In the genomic region with DNA sequence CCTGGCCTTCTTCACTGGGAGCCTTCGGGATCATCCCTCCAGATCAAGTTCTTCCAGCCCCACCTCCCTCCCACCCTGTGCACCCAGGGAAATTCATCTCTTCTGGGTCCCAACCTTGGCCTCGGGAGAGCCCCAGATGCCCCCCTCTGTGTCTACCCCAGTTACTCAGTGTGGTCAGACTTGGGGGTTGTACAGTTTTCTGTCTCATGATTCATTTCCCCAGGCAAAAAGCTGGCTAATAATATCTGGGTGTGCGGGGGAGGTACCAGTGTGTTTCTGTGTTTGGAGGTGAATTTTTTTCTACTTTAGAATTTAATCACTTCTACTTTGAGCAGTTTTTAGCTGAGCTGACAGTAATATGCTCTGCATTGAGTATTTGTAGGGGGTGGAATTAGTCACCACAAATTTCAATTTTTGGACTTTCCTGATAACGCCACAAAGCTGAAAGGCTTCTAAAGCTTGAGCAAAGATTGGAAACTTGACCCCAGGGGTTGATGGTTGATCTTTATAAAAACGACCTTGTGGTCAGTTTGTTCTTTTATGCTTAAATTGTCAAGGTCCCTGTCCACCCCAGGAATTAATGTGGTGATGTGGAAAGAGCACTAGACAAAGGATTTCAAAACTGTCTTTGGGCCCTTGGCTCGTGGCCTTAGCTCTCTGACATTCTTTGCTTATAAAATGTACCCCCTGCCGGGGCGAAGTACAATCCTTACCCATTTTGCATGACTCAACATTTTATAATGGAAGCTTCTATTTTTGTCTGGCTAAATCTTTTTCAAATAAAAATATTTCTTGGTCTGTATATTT, we compare ENCODE assay signal across 8 cellular contexts.
DNase-seq lines count a peak whose midpoint lies in the region; ATAC-seq lines count a peak whose summit lies in the region.

No MANE protein-coding gene starts in this region.

- H3K27ac Mint-ChIP-seq in CD4-positive, CD25-positive, alpha-beta regulatory T cell, result peak overlapping the region; percentile 92 to 98 (median 93)
- peak overlapping the region; percentile 99 for H3K27ac Mint-ChIP-seq in activated CD4-positive, alpha-beta memory T cell treated with anti-CD3 and anti-CD28 coated beads for 36 hours

- no peaks in the 10 kb centered on the region for H3K27me3 ChIP-seq in CD4-positive, CD25-positive, alpha-beta regulatory T cell (ENCODE audit: control insufficient read depth, insufficient read depth, low read length)

- H3K27me3 Mint-ChIP-seq in CD4-positive, CD25-positive, alpha-beta regulatory T cell, result no peaks in the 10 kb centered on the region
- no peaks in the 10 kb centered on the region for H3K27me3 Mint-ChIP-seq in activated CD4-positive, alpha-beta memory T cell treated with anti-CD3 and anti-CD28 coated beads for 36 hours

- no peaks in the 10 kb centered on the region for H3K9me3 ChIP-seq in CD4-positive, CD25-positive, alpha-beta regulatory T cell (ENCODE audit: control insufficient read depth in 2 of 2, low read length in 2 of 2)

- peak overlapping the region; percentile 39 to 86 (median 80) for H3K4me3 Mint-ChIP-seq in CD4-positive, CD25-positive, alpha-beta regulatory T cell
- H3K4me3 Mint-ChIP-seq in activated CD4-positive, alpha-beta memory T cell treated with anti-CD3 and anti-CD28 coated beads for 36 hours, result peak overlapping the region; percentile 87

- no peaks in the 10 kb centered on the region for H3K36me3 ChIP-seq in CD4-positive, CD25-positive, alpha-beta regulatory T cell (ENCODE audit: control insufficient read depth, insufficient read depth, low read length)

- peaks cover under 1% of the 10 kb centered on the region for H3K36me3 Mint-ChIP-seq in CD4-positive, CD25-positive, alpha-beta regulatory T cell
- peaks cover 19% of the 10 kb centered on the region for H3K36me3 Mint-ChIP-seq in activated CD4-positive, alpha-beta memory T cell treated with anti-CD3 and anti-CD28 coated beads for 36 hours

- no peaks in the 10 kb centered on the region for H3K9me3 Mint-ChIP-seq in CD4-positive, CD25-positive, alpha-beta regulatory T cell
- no peaks in the 10 kb centered on the region for H3K9me3 Mint-ChIP-seq in activated CD4-positive, alpha-beta memory T cell treated with anti-CD3 and anti-CD28 coated beads for 36 hours

- peaks cover 51 to 70% (median 56%) of the 10 kb centered on the region in 4 donors for H3K4me1 Mint-ChIP-seq in CD4-positive, CD25-positive, alpha-beta regulatory T cell
- H3K4me1 Mint-ChIP-seq in activated CD4-positive, alpha-beta memory T cell treated with anti-CD3 and anti-CD28 coated beads for 36 hours (ENCODE audit: low read depth), result peaks cover 76% of the 10 kb centered on the region

- peak; percentile 49 to 53 for ATAC-seq in CD4-positive, CD25-positive, alpha-beta regulatory T cell (ENCODE audit: low read depth in 2 of 2)
- peak; percentile 47 for ATAC-seq in GM19468 (IDR thresholded peaks at IDR 0.05; ENCODE audit: extremely low read depth, unreplicated experiment)
- ATAC-seq in HG03457 (IDR thresholded peaks at IDR 0.05; ENCODE audit: unreplicated experiment), result peak; percentile 66

- peaks cover 45% of the 10 kb centered on the region for H3K4me1 ChIP-seq in CD4-positive, CD25-positive, alpha-beta regulatory T cell (ENCODE audit: control insufficient read depth, insufficient read depth, low read length, poor library complexity, severe bottlenecking)

- POLR2A ChIA-PET in activated CD4-positive, alpha-beta memory T cell treated with anti-CD3 and anti-CD28 coated beads for 36 hours (lab: Charles Lee), result interaction anchor here (0.5 to 6.0 kb wide), 32 partner anchors 12 to 483 kb away, joined by 3 to 62 read pairs (median 5); partner anchors contain the start of gene TAB2

- DNase-seq in CD4-positive, CD25-positive, alpha-beta regulatory T cell, result peak in 2 of 3 donors; percentile 18 to 78
- peak; percentile 85 for DNase-seq in activated CD4-positive, alpha-beta memory T cell treated with anti-CD3 and anti-CD28 coated beads for 36 hours
- DNase-seq in fibroblast of gingiva (ENCODE audit: low read depth) (peak; percentile 99), NCI-H187 treated with DMSO at 0.1 percent for 48 hours (lab: John Stamatoyannopoulos, UW) (no peak), NCI-H526 (lab: John Stamatoyannopoulos, UW) (no peak)
- DNase-seq in stimulated activated CD4-positive, alpha-beta T cell treated with anti-CD3 and anti-CD28 coated beads, Interleukin-1b, Interleukin-23, amount 100 ng/mL, for 48 hours, result peak; percentile 73

- H3K4me3 ChIP-seq in CD4-positive, CD25-positive, alpha-beta regulatory T cell (ENCODE audit: low read depth, low read length), result peak overlapping the region; percentile 45

- CTCF ChIA-PET in activated CD4-positive, alpha-beta memory T cell treated with anti-CD3 and anti-CD28 coated beads for 36 hours (lab: Charles Lee), result interaction anchor here (0.5 to 3.6 kb wide), 22 partner anchors 12 to 499 kb away, joined by 3 to 51 read pairs (median 4); partner anchors contain the start of gene ZC3H12D

- H3K27ac ChIP-seq in CD4-positive, CD25-positive, alpha-beta regulatory T cell (ENCODE audit: insufficient read depth, low read length, poor library complexity, severe bottlenecking), result peak overlapping the region; percentile 75

- intact Hi-C loops in activated CD4-positive, alpha-beta memory T cell treated with anti-CD3 and anti-CD28 coated beads for 36 hours (cut with micrococcal nuclease), result loop anchor here (1.0 to 5.0 kb wide), 12 partner anchors 27 to 464 kb away; partner anchors contain the start of gene UST

Comparison
In these comparisons a context has a peak if more than half of its experiments do, and no peak if none do; other contexts are left out.
1. DNase-seq: peak in CD4-positive, CD25-positive, alpha-beta regulatory T cell (2 of 3), activated CD4-positive, alpha-beta memory T cell treated with anti-CD3 and anti-CD28 coated beads for 36 hours (single experiment), fibroblast of gingiva (single experiment) and stimulated activated CD4-positive, alpha-beta T cell treated with anti-CD3 and anti-CD28 coated beads, Interleukin-1b, Interleukin-23, amount 100 ng/mL, for 48 hours (single experiment); none in NCI-H187 treated with DMSO at 0.1 percent for 48 hours (single experiment) and NCI-H526 (0 of 2).
2. Peak in every context shown above with its lines, with median percentiles within 50 percentile points of each other: ATAC-seq.